ENCODE assay signal across 13 cellular contexts in the genomic region with DNA sequence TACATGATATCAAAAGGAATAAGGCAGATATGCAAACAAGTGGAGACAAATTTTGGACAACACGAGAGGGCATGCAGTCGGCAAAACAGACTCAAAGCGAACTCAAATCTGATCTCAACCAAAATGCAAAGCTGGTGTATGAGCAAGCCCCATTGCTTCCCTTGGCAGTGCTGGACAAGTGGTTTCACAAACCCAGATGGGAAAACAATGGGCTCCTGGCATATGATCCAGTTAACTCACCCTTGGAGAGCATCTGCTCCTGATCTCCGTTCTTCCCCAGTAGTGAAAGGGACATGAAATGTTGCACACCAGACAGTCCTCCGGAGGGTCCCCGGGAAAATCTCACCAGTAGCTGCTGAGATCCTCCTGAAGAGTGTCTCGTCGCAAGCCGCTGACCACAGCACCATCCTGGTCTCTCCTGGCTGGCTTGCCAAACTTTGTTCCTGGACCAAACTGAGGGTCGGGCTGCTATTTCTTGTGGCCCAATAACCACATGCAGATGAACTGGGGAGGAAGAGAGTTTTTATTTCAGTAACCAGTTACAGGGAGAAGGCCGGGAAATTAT.
"Had no signal": no experiment of that assay in that cellular context is flagged by ENCODE, and none has a peak within 500 bp of the region (broad histone marks: within the 10 kb centered on the region; RNA-seq: fewer than 3 reads in every experiment).

No MANE protein-coding gene starts in this region.

- H3K4me3 ChIP-seq: ascending aorta, colonic mucosa, lower lobe of right lung, right lobe of liver, upper lobe of left lung had no signal

- H3K9me3 ChIP-seq: ascending aorta, colonic mucosa, lower lobe of right lung, right lobe of liver, upper lobe of left lung had no signal

- DNase-seq: activated CD8-positive, alpha-beta memory T cell treated with anti-CD3 and anti-CD28 coated beads, Interleukin-2, amount 50 U/mL, for 4 hours; activated CD8-positive, alpha-beta T cell treated with anti-CD3 and anti-CD28 coated beads for 36 hours; colonic mucosa; effector CD4-positive, alpha-beta T cell; left cardiac atrium; lower lobe of right lung; midbrain; right lobe of liver; stimulated activated CD4-positive, alpha-beta T cell treated with anti-CD3 and anti-CD28 coated beads, Interleukin-2, amount 100 ng/mL, for 24 hours; stimulated activated naive B cell treated with anti-CD40 and anti-IgM and Interleukin-4, amounts not matched to agents 10 μg/mL and 1 μg/mL and 100 μg/mL, for 72 hours; T1000; upper lobe of left lung had no signal

- H3K4me1 ChIP-seq: colonic mucosa, lower lobe of right lung, right lobe of liver, upper lobe of left lung had no signal

- H3K27ac ChIP-seq: ascending aorta, colonic mucosa, lower lobe of right lung, right lobe of liver, upper lobe of left lung had no signal

- H3K27me3 ChIP-seq: ascending aorta, colonic mucosa, right lobe of liver, upper lobe of left lung had no signal

- ATAC-seq: activated CD8-positive, alpha-beta T cell treated with anti-CD3 and anti-CD28 coated beads for 36 hours; left cardiac atrium; lower lobe of right lung; right lobe of liver; stimulated activated naive B cell treated with anti-CD40 and anti-IgM and Interleukin-4, amounts not matched to agents 10 μg/mL and 1 μg/mL and 100 μg/mL, for 72 hours had no signal

- H3K36me3 ChIP-seq: ascending aorta, colonic mucosa, lower lobe of right lung, right lobe of liver, upper lobe of left lung had no signal
